Comparison of ENCODE assay signal across 8 cellular contexts in the genomic region with DNA sequence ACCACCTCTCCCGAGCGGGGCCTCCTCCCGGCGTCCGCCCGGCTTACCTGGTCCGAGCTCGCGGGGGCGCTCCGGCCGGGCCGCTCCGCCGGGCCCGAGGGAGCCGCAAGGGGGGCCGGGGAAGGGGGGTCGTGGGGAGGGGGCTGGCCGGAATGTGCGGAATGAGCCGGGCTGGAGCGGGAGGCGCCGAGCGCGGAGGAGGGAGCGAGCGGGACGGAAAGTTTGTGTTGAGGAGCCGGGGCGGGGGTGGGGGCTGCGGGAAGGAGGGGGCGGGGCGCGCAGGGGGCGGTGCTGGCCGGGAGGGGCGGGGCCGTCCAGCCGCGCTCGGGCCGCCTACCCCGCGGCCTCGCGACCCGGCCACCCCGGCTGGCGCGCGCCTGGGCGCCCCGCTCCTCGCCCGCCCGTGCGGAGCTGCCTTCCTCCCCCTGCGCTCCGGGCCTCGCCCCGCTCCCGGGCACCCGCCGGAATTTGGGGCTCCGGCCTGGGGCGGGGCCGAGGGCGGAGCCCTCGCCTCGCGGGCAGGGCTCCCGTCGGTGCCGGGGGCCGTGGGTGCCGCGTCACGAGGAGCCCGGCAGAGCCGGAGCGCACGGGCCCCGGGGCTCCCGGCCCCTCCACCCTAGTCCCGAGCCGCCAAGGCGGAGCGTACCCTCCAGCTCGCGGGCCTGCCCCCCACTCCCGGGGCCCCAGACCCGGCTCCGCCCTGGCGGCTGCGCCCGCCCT. TPM values are rescaled to one million over a fixed set of nuclear protein-coding genes. Genes with fewer than 3 reads are reported as not detected.
DNase-seq lines count a peak whose midpoint lies in the region; ATAC-seq and TF ChIP-seq lines count a peak whose summit lies in the region.

A gene (minus strand): TSS at position 229 of the 720 bp plus-strand sequence.

- H3K4me1 ChIP-seq in mononuclear cell (ENCODE audit: insufficient read depth, low read length) (peaks cover 19% of the 10 kb centered on the region), testis (peaks cover 38% of the 10 kb centered on the region)

- no peak for TF ChIP-seq CTCF in endothelial cell (IDR thresholded peaks at IDR 0.05; ENCODE audit: unreplicated experiment)
- TF ChIP-seq CTCF in testis (IDR thresholded peaks at IDR 0.05), result no peak

- no peak for TF ChIP-seq POLR2A in testis (IDR thresholded peaks at IDR 0.05)

- no peaks in the 10 kb centered on the region for H3K36me3 Mint-ChIP-seq in activated CD8-positive, alpha-beta T cell treated with anti-CD3 and anti-CD28 coated beads, Interleukin-2, amount 10 ng/mL, durations not matched to agents 7 days and 5 days (ENCODE audit: low read depth)
- H3K36me3 Mint-ChIP-seq in endothelial cell (ENCODE audit: low read depth, unreplicated experiment), result peaks cover 11% of the 10 kb centered on the region

- peak within 1 kb of the TSS; percentile 66 for H3K4me3 Mint-ChIP-seq in activated CD8-positive, alpha-beta T cell treated with anti-CD3 and anti-CD28 coated beads, Interleukin-2, amount 10 ng/mL, durations not matched to agents 7 days and 5 days
- H3K4me3 Mint-ChIP-seq in endothelial cell (ENCODE audit: unreplicated experiment), result peak within 1 kb of the TSS; percentile 85

- H3K4me1 Mint-ChIP-seq in activated CD8-positive, alpha-beta T cell treated with anti-CD3 and anti-CD28 coated beads, Interleukin-2, amount 10 ng/mL, durations not matched to agents 7 days and 5 days (ENCODE audit: low read depth), result peaks cover 17% of the 10 kb centered on the region
- H3K4me1 Mint-ChIP-seq in endothelial cell (ENCODE audit: unreplicated experiment), result peaks cover 32% of the 10 kb centered on the region

- POLR2A ChIA-PET in activated CD8-positive, alpha-beta T cell treated with anti-CD3 and anti-CD28 coated beads, Interleukin-2, amount 10 ng/mL, durations not matched to agents 7 days and 5 days (lab: Charles Lee), result interaction anchor here (1.0 to 1.7 kb wide), 4 partner anchors 8 to 201 kb away, joined by 3 to 4 read pairs (median 4); a partner anchor contains a TSS

- intact Hi-C loops in testis (cut with DNase I; ENCODE audit: low total_unique reads), result no loop called here

- peaks cover 28% of the 10 kb centered on the region for H3K27me3 Mint-ChIP-seq in activated CD8-positive, alpha-beta T cell treated with anti-CD3 and anti-CD28 coated beads, Interleukin-2, amount 10 ng/mL, durations not matched to agents 7 days and 5 days (ENCODE audit: low read depth)
- peaks cover 29% of the 10 kb centered on the region for H3K27me3 Mint-ChIP-seq in endothelial cell (ENCODE audit: unreplicated experiment)

- 0 to 1% methylated on average over 1 to 61 of the region's 98 CpGs for WGBS in testis, 2 donors

- peaks cover 31% of the 10 kb centered on the region for H3K27me3 ChIP-seq in mononuclear cell (ENCODE audit: insufficient read depth, low read length)
- no peaks in the 10 kb centered on the region for H3K27me3 ChIP-seq in testis

- no peaks in the 10 kb centered on the region for H3K36me3 ChIP-seq in testis (ENCODE audit: low read depth, missing control alignments)

- ATAC-seq in activated CD8-positive, alpha-beta T cell treated with anti-CD3 and anti-CD28 coated beads, Interleukin-2, amount 10 ng/mL, durations not matched to agents 7 days and 5 days, result peak; percentile 76
- no peak for ATAC-seq in GM18870 (IDR thresholded peaks at IDR 0.05; ENCODE audit: unreplicated experiment)

- peak; percentile 26 for DNase-seq in NCI-H1105 (lab: John Stamatoyannopoulos, UW)
- no peak for DNase-seq in NCI-H1105 treated with DMSO at 0.1 percent for 48 hours (lab: John Stamatoyannopoulos, UW)
- DNase-seq in LoVo (ENCODE audit: low spot score), result peak; percentile 72
- peak; percentile 40 for DNase-seq in activated CD8-positive, alpha-beta T cell treated with anti-CD3 and anti-CD28 coated beads, Interleukin-2, amount 10 ng/mL, durations not matched to agents 7 days and 5 days
- peak; percentile 64 for DNase-seq in endothelial cell (ENCODE audit: low spot score)
- peak; percentile 43 for DNase-seq in testis

- CTCF ChIA-PET in activated CD8-positive, alpha-beta T cell treated with anti-CD3 and anti-CD28 coated beads, Interleukin-2, amount 10 ng/mL, durations not matched to agents 7 days and 5 days (lab: Charles Lee), result interaction anchor here (0.7 kb wide), 1 partner anchor 8 kb away, joined by 3 read pairs; no protein-coding TSS in a partner anchor

- no peaks in the 10 kb centered on the region for H3K9me3 ChIP-seq in mononuclear cell (ENCODE audit: low read depth, low read length)
- no peaks in the 10 kb centered on the region for H3K9me3 ChIP-seq in testis

- peak within 1 kb of the TSS; percentile 95 to 98 for H3K27ac ChIP-seq in testis

- no peaks in the 10 kb centered on the region for H3K9me3 Mint-ChIP-seq in activated CD8-positive, alpha-beta T cell treated with anti-CD3 and anti-CD28 coated beads, Interleukin-2, amount 10 ng/mL, durations not matched to agents 7 days and 5 days (ENCODE audit: insufficient read depth)
- H3K9me3 Mint-ChIP-seq in endothelial cell (ENCODE audit: unreplicated experiment), result no peaks in the 10 kb centered on the region

- H3K4me3 ChIP-seq in mononuclear cell (ENCODE audit: low read length) (peak within 1 kb of the TSS; percentile 44), testis (peak within 1 kb of the TSS; percentile 88 to 91)

- H3K27ac Mint-ChIP-seq in activated CD8-positive, alpha-beta T cell treated with anti-CD3 and anti-CD28 coated beads, Interleukin-2, amount 10 ng/mL, durations not matched to agents 7 days and 5 days, result peak within 1 kb of the TSS; percentile 62
- no peak within 1 kb of the TSS for H3K27ac Mint-ChIP-seq in endothelial cell (ENCODE audit: unreplicated experiment)

RNA-seq across cellular contexts. Expression of the gene that starts here (rescaled TPM):
- total RNA-seq in activated CD8-positive, alpha-beta T cell treated with anti-CD3 and anti-CD28 coated beads, Interleukin-2, amount 10 ng/mL, durations not matched to agents 7 days and 5 days, result under 1 TPM; 0.18 to 0.21 TPM
- total RNA-seq in endothelial cell (ENCODE audit: unreplicated experiment), result 6.3 TPM
- not detected for total RNA-seq in mononuclear cell
- 10 to 100 TPM; 10.6 to 17.8 TPM for total RNA-seq in testis
- 16.2 TPM for polyA plus RNA-seq in testis (ENCODE audit: insufficient read depth, low read depth, low replicate concordance)

Comparison
In these comparisons a context has a peak if more than half of its experiments do, and no peak if none do; other contexts are left out.
1. Peak in DNase-seq and ATAC-seq in activated CD8-positive, alpha-beta T cell treated with anti-CD3 and anti-CD28 coated beads, Interleukin-2, amount 10 ng/mL, durations not matched to agents 7 days and 5 days; RNA of the gene not detected or under 1 TPM.